ENCODE assay signal across 19 cellular contexts in genomic region chr14:33457617-33458016, GRCh38.
DNase-seq lines count a peak whose midpoint lies in the region; ATAC-seq, FAIRE-seq and TF ChIP-seq lines count a peak whose summit lies in the region.
"Had no signal": no experiment of that assay in that cellular context is flagged by ENCODE, and none has a peak within 500 bp of the region (broad histone marks: within the 10 kb centered on the region; RNA-seq: fewer than 3 reads in every experiment).

No MANE protein-coding gene starts in this region.

- CTCF ChIA-PET in activated CD8-positive, alpha-beta T cell treated with anti-CD3 and anti-CD28 coated beads, Interleukin-2, amount 10 ng/mL, durations not matched to agents 7 days and 5 days (lab: Charles Lee): no interaction called here
- CTCF ChIA-PET in CD4-positive, alpha-beta T cell (lab: Charles Lee): no interaction called here

- no peak for ATAC-seq in activated CD8-positive, alpha-beta T cell treated with anti-CD3 and anti-CD28 coated beads, Interleukin-2, amount 10 ng/mL, durations not matched to agents 7 days and 5 days
- ATAC-seq in CD4-positive, alpha-beta T cell (ENCODE audit: poor library complexity): no peak
- ATAC-seq: K562, Right ventricle myocardium inferior had no signal

- H3K36me3 ChIP-seq in bronchial epithelial cell (ENCODE audit: control insufficient read depth, insufficient read depth, low read length): no peaks in the 10 kb centered on the region

- no peak overlapping the region for H3K4me3 ChIP-seq in bronchial epithelial cell (ENCODE audit: low read depth, low read length)
- H3K4me3 ChIP-seq: K562, PC-9 had no signal

- H3K4me1 Mint-ChIP-seq in nephron progenitor cell: peaks cover 49% of the 10 kb centered on the region
- H3K4me1 Mint-ChIP-seq in activated CD8-positive, alpha-beta T cell treated with anti-CD3 and anti-CD28 coated beads, Interleukin-2, amount 10 ng/mL, durations not matched to agents 7 days and 5 days (ENCODE audit: low read depth): peaks cover 2% of the 10 kb centered on the region
- H3K4me1 Mint-ChIP-seq in CD4-positive, alpha-beta T cell (ENCODE audit: low read depth): peaks cover 11% of the 10 kb centered on the region

- peak overlapping the region; percentile 57 for H3K27ac Mint-ChIP-seq in nephron progenitor cell
- no peak overlapping the region for H3K27ac Mint-ChIP-seq in activated CD8-positive, alpha-beta T cell treated with anti-CD3 and anti-CD28 coated beads, Interleukin-2, amount 10 ng/mL, durations not matched to agents 7 days and 5 days
- H3K27ac Mint-ChIP-seq in CD4-positive, alpha-beta T cell: no peak overlapping the region

- peaks cover 3% of the 10 kb centered on the region for H3K27me3 Mint-ChIP-seq in nephron progenitor cell (ENCODE audit: low read depth, poor library complexity)
- no peaks in the 10 kb centered on the region for H3K27me3 Mint-ChIP-seq in activated CD8-positive, alpha-beta T cell treated with anti-CD3 and anti-CD28 coated beads, Interleukin-2, amount 10 ng/mL, durations not matched to agents 7 days and 5 days (ENCODE audit: low read depth)
- H3K27me3 Mint-ChIP-seq in CD4-positive, alpha-beta T cell: no peaks in the 10 kb centered on the region

- H3K36me3 Mint-ChIP-seq in nephron progenitor cell (ENCODE audit: low read depth): no peaks in the 10 kb centered on the region
- no peaks in the 10 kb centered on the region for H3K36me3 Mint-ChIP-seq in activated CD8-positive, alpha-beta T cell treated with anti-CD3 and anti-CD28 coated beads, Interleukin-2, amount 10 ng/mL, durations not matched to agents 7 days and 5 days (ENCODE audit: low read depth)
- no peaks in the 10 kb centered on the region for H3K36me3 Mint-ChIP-seq in CD4-positive, alpha-beta T cell (ENCODE audit: low read depth)

- no peak for FAIRE-seq in bronchial epithelial cell (lab: Jason Lieb, UNC)
- FAIRE-seq in GM19239 (lab: Jason Lieb, UNC): no peak
- FAIRE-seq: H1, K562 had no signal

- no peak overlapping the region for H3K4me3 Mint-ChIP-seq in nephron progenitor cell
- H3K4me3 Mint-ChIP-seq in activated CD8-positive, alpha-beta T cell treated with anti-CD3 and anti-CD28 coated beads, Interleukin-2, amount 10 ng/mL, durations not matched to agents 7 days and 5 days: no peak overlapping the region
- no peak overlapping the region for H3K4me3 Mint-ChIP-seq in CD4-positive, alpha-beta T cell

- POLR2A ChIA-PET in activated CD8-positive, alpha-beta T cell treated with anti-CD3 and anti-CD28 coated beads, Interleukin-2, amount 10 ng/mL, durations not matched to agents 7 days and 5 days (lab: Charles Lee): no interaction called here
- POLR2A ChIA-PET in CD4-positive, alpha-beta T cell (lab: Charles Lee): no interaction called here

- H3K27ac ChIP-seq in CD4-positive, alpha-beta T cell (ENCODE audit: low read depth, low read length): no peak overlapping the region
- H3K27ac ChIP-seq: HL-60, PC-9 had no signal

- DNase-seq in NCI-H1105 (lab: John Stamatoyannopoulos, UW): peak; percentile 40
- peak; percentile 70 for DNase-seq in NCI-H2196 (lab: John Stamatoyannopoulos, UW; ENCODE audit: unreplicated experiment)
- peak; percentile 92 for DNase-seq in bronchial epithelial cell (ENCODE audit: low read depth)
- no peak for DNase-seq in nephron progenitor cell
- DNase-seq in activated CD8-positive, alpha-beta T cell treated with anti-CD3 and anti-CD28 coated beads, Interleukin-2, amount 10 ng/mL, durations not matched to agents 7 days and 5 days: no peak
- DNase-seq in GM19239 (ENCODE audit: insufficient read length, low spot score): no peak
- no peak for DNase-seq in CD4-positive, alpha-beta T cell
- DNase-seq: AML-193, Calu3, GF-D8, NCI-H1092 treated with DMSO at 0.1 percent for 48 hours, NCI-H187 treated with DMSO at 0.1 percent for 48 hours, NCI-H226, NCI-H526, PC-9 had no signal

- no peaks in the 10 kb centered on the region for H3K9me3 Mint-ChIP-seq in nephron progenitor cell
- H3K9me3 Mint-ChIP-seq in activated CD8-positive, alpha-beta T cell treated with anti-CD3 and anti-CD28 coated beads, Interleukin-2, amount 10 ng/mL, durations not matched to agents 7 days and 5 days (ENCODE audit: insufficient read depth): no peaks in the 10 kb centered on the region
- H3K9me3 Mint-ChIP-seq in CD4-positive, alpha-beta T cell: no peaks in the 10 kb centered on the region

- intact Hi-C loops in CD4-positive, alpha-beta T cell (cut with DNase I, micrococcal nuclease): no loop called here

- H3K27me3 ChIP-seq in bronchial epithelial cell (ENCODE audit: control insufficient read depth, insufficient read depth, low read length): no peaks in the 10 kb centered on the region
- H3K27me3 ChIP-seq in CD4-positive, alpha-beta T cell (ENCODE audit: control insufficient read depth, insufficient read depth, low read length): no peaks in the 10 kb centered on the region

- no peaks in the 10 kb centered on the region for H3K9me3 ChIP-seq in CD4-positive, alpha-beta T cell (ENCODE audit: control insufficient read depth, low read length)

- TF ChIP-seq CTCF in bronchial epithelial cell (IDR thresholded peaks at IDR 0.05; ENCODE audit: insufficient read depth, low read length, severe bottlenecking) (no peak), nephron progenitor cell (IDR thresholded peaks at IDR 0.05) (no peak)
- TF ChIP-seq CTCF in CD4-positive, alpha-beta T cell (IDR thresholded peaks at IDR 0.05): no peak

Comparison
In these comparisons a context has a peak if more than half of its experiments do, and no peak if none do; other contexts are left out.
1. DNase-seq: peak in NCI-H1105 (single experiment), NCI-H2196 (single experiment) and bronchial epithelial cell (single experiment); none in nephron progenitor cell (single experiment), activated CD8-positive, alpha-beta T cell treated with anti-CD3 and anti-CD28 coated beads, Interleukin-2, amount 10 ng/mL, durations not matched to agents 7 days and 5 days (single experiment), GM19239 (single experiment) and CD4-positive, alpha-beta T cell (0 of 10).